Comparison of ENCODE assay signal across 8 cellular contexts in the genomic region with DNA sequence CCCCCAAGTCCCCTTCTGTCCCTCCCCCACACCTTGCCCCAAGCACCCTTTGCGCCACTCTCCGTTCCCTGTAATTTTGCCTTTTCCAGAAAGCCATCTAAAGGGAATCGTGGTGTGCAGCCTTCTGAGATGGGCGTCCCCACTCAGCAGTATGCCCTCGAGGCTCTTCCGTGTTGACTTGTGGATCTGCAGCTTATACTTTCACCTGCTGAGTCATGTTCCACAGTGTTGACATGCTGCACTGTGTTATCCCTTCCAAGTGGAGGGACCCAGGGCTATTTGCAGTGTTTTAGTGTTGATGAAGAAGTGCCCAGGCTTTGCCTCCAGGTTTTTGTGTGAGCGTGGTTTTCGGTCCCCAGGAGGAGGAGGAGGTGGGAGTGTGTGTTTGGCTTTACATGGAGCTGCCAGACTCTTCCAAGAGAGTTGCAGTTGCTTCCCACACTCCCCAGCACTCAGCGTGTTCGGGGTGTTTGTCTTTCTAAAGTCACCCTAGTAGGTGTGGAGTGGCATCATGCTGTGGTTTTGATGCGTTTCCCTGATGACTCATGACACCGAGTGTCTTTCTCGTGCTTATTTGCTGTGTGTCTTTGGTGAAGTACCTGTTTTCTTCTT. TPM values are rescaled to one million over a fixed set of nuclear protein-coding genes. Genes with fewer than 3 reads are reported as not detected.
A peak's percentile ranks its signal among the peaks of the same experiment; 100 is the strongest.
DNase-seq lines count a peak whose midpoint lies in the region; ATAC-seq and TF ChIP-seq lines count a peak whose summit lies in the region.

No MANE protein-coding gene starts in this region.

- H3K4me2 ChIP-seq in SK-N-SH: no peak overlapping the region

- no peak for ATAC-seq in HG03460 (IDR thresholded peaks at IDR 0.05; ENCODE audit: unreplicated experiment)
- ATAC-seq in GM19395 (IDR thresholded peaks at IDR 0.05; ENCODE audit: unreplicated experiment): no peak

- peaks cover 14% of the 10 kb centered on the region; the same call in 1 of the 2 replicates for H4K20me1 ChIP-seq in SK-N-SH (ENCODE audit: insufficient read depth)

- 76% methylated on average over 13 of the region's 13 CpGs for WGBS in SK-N-SH (ENCODE audit: low lambda C conversion rate)

- POLR2A ChIA-PET in SK-N-SH (lab: Yijun Ruan, JAX): no interaction called here

- H3K4me1 ChIP-seq in NT2/D1 (ENCODE audit: insufficient read depth, insufficient read length) (peaks cover 4% of the 10 kb centered on the region), neutrophil (ENCODE audit: control insufficient read depth in 1 of 2, insufficient read depth in 1 of 2, low read depth in 1 of 2, low read length in 1 of 2) (peaks cover 0 to 5% of the 10 kb centered on the region in 2 experiments), SK-N-SH (ENCODE audit: control insufficient read depth in 1 of 2, insufficient read depth in 2 of 2, low read depth in 1 of 2, low read length in 1 of 2) (peaks cover 0 to 6% of the 10 kb centered on the region in 2 experiments; a peak in 1 of 4 replicates)

- TF ChIP-seq EP300 in SK-N-SH (IDR thresholded peaks at IDR 0.05; ENCODE audit: borderline replicate concordance in 1 of 2, low read depth in 1 of 2, low read length in 1 of 2): no peak

- H2AFZ ChIP-seq in SK-N-SH (ENCODE audit: low read depth): no peak overlapping the region

- H3K9ac ChIP-seq in NT2/D1 (ENCODE audit: insufficient read length, low read depth): no peak overlapping the region
- no peak overlapping the region for H3K9ac ChIP-seq in SK-N-SH

- no peak for TF ChIP-seq RAD21 in SK-N-SH (IDR thresholded peaks at IDR 0.05; ENCODE audit: low read length)

- H3K36me3 ChIP-seq in NT2/D1 (ENCODE audit: insufficient read depth, insufficient read length, low read length) (peaks cover 49% of the 10 kb centered on the region), neutrophil (peaks cover 42% of the 10 kb centered on the region), SK-N-SH (replicated peaks in 1 of 2; ENCODE audit: control insufficient read depth in 1 of 2, insufficient read depth in 2 of 2, low read length in 1 of 2) (peaks cover 26 to 48% of the 10 kb centered on the region in 2 experiments)

- H3K4me3 ChIP-seq in NT2/D1 (ENCODE audit: insufficient read length, low read depth) (no peak overlapping the region), neutrophil (ENCODE audit: low read depth in 1 of 2, low read length in 1 of 2) (no peak overlapping the region), SK-N-SH (ENCODE audit: low read depth in 2 of 2, low read length in 1 of 2) (no peak overlapping the region)

- CTCF ChIA-PET in SK-N-SH (lab: Yijun Ruan, JAX): no interaction called here

- H3K27me3 ChIP-seq in NT2/D1 (ENCODE audit: insufficient read depth, insufficient read length) (no peaks in the 10 kb centered on the region), neutrophil (no peaks in the 10 kb centered on the region), SK-N-SH (ENCODE audit: insufficient read depth) (no peaks in the 10 kb centered on the region)

- TF ChIP-seq CTCF in neutrophil (IDR thresholded peaks at IDR 0.05): no peak
- TF ChIP-seq CTCF in SK-N-SH (IDR thresholded peaks at IDR 0.05): no peak

- H3K27ac ChIP-seq in neutrophil (peak overlapping the region; percentile 42), SK-N-SH (ENCODE audit: low read depth in 2 of 2, low read length in 1 of 2) (no peak overlapping the region)

- peak; percentile 39 for DNase-seq in CD1c-positive myeloid dendritic cell (ENCODE audit: extremely low spot score)
- peak; percentile 9 for DNase-seq in NT2/D1 (ENCODE audit: low read depth, low spot score)
- DNase-seq in activated gamma-delta T cell treated with anti-CD3 and anti-CD28 coated beads, Interleukin-2, amount 50 U/mL, for 16 hours (ENCODE audit: low read depth): peak; percentile 23
- DNase-seq in SK-N-SH: no peak
- DNase-seq in dedifferentiated amniotic fluid mesenchymal stem cell (ENCODE audit: extremely low spot score): no peak

- H3K9me2 ChIP-seq in SK-N-SH: no peaks in the 10 kb centered on the region

- no peaks in the 10 kb centered on the region for H3K9me3 ChIP-seq in NT2/D1 (ENCODE audit: insufficient read depth, low read length)
- no peaks in the 10 kb centered on the region for H3K9me3 ChIP-seq in neutrophil
- H3K9me3 ChIP-seq in SK-N-SH: no peaks in the 10 kb centered on the region

- H3F3A ChIP-seq in SK-N-SH (replicated peaks; ENCODE audit: insufficient read depth): peaks cover 9% of the 10 kb centered on the region

- peaks cover 10% of the 10 kb centered on the region; the same call in 1 of the 2 replicates for H3K79me2 ChIP-seq in SK-N-SH (ENCODE audit: insufficient read depth)

TF ChIP-seq in SK-N-SH, 30 proteins besides CTCF, POLR2A, EP300 and RAD21:
- TF ChIP-seq YY1 (IDR thresholded peaks at IDR 0.05; ENCODE audit: low read depth) (no peak), GABPA (IDR thresholded peaks at IDR 0.05; ENCODE audit: low read depth) (no peak), TAF1 (IDR thresholded peaks at IDR 0.05; ENCODE audit: borderline replicate concordance, low read depth, low read length) (no peak), NRF1 (IDR thresholded peaks at IDR 0.05; ENCODE audit: low read depth, low read length) (no peak), EZH2phosphoT487 (IDR thresholded peaks at IDR 0.05; ENCODE audit: borderline replicate concordance, low read depth) (no peak), RXRA (IDR thresholded peaks at IDR 0.05; ENCODE audit: borderline replicate concordance, low read depth) (no peak), NFIC (IDR thresholded peaks at IDR 0.05; ENCODE audit: borderline replicate concordance) (no peak), FOXM1 (IDR thresholded peaks at IDR 0.05; ENCODE audit: low read depth) (no peak), RFX5 (IDR thresholded peaks at IDR 0.05; ENCODE audit: low read length) (no peak)
- TF ChIP-seq, protein P1, sequence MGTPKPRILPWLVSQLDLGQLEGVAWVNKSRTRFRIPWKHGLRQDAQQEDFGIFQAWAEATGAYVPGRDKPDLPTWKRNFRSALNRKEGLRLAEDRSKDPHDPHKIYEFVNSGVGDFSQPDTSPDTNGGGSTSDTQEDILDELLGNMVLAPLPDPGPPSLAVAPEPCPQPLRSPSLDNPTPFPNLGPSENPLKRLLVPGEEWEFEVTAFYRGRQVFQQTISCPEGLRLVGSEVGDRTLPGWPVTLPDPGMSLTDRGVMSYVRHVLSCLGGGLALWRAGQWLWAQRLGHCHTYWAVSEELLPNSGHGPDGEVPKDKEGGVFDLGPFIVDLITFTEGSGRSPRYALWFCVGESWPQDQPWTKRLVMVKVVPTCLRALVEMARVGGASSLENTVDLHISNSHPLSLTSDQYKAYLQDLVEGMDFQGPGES (IDR thresholded peaks at IDR 0.05; ENCODE audit: low read depth, low read length): no peak
- TF ChIP-seq, protein P2, sequence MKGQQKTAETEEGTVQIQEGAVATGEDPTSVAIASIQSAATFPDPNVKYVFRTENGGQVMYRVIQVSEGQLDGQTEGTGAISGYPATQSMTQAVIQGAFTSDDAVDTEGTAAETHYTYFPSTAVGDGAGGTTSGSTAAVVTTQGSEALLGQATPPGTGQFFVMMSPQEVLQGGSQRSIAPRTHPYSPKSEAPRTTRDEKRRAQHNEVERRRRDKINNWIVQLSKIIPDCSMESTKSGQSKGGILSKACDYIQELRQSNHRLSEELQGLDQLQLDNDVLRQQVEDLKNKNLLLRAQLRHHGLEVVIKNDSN (IDR thresholded peaks at IDR 0.05; ENCODE audit: borderline replicate concordance, low read depth): no peak
- TF ChIP-seq, protein P3, sequence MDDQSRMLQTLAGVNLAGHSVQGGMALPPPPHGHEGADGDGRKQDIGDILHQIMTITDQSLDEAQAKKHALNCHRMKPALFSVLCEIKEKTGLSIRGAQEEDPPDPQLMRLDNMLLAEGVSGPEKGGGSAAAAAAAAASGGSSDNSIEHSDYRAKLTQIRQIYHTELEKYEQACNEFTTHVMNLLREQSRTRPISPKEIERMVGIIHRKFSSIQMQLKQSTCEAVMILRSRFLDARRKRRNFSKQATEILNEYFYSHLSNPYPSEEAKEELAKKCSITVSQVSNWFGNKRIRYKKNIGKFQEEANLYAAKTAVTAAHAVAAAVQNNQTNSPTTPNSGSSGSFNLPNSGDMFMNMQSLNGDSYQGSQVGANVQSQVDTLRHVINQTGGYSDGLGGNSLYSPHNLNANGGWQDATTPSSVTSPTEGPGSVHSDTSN (IDR thresholded peaks at IDR 0.05): no peak

RNA-seq across cellular contexts. Expression of gene JPT2, which starts 32.1 kb away (rescaled TPM):
- polyA plus RNA-seq in SK-N-SH (2012; rRNA removed): 36.9 and 67.4 TPM in 2 replicates
- polyA plus RNA-seq in SK-N-SH (2012; cell fraction: cytosol; rRNA removed): 40.6 and 51.8 TPM in 2 replicates
- polyA plus RNA-seq in SK-N-SH (2012; cell fraction: nucleus; rRNA removed): 34.4 and 41.1 TPM in 2 replicates

RNA-seq across cellular contexts. Expression of gene CRAMP1, which starts 33.9 kb away (rescaled TPM):
- polyA plus RNA-seq in SK-N-SH (2012; rRNA removed): 7.6 and 9.5 TPM in 2 replicates
- polyA plus RNA-seq in SK-N-SH (2012; cell fraction: cytosol; rRNA removed): 4.7 and 6.0 TPM in 2 replicates
- polyA plus RNA-seq in SK-N-SH (2012; cell fraction: nucleus; rRNA removed): 27.1 and 29.5 TPM in 2 replicates

RNA-seq across cellular contexts. Expression of gene IFT140, which starts 34.1 kb away (rescaled TPM):
- polyA plus RNA-seq in SK-N-SH (2012; rRNA removed): 13.5 and 19.3 TPM in 2 replicates
- polyA plus RNA-seq in SK-N-SH (2012; cell fraction: cytosol; rRNA removed): 6.3 and 10.2 TPM in 2 replicates
- 49.5 and 52.7 TPM in 2 replicates for polyA plus RNA-seq in SK-N-SH (2012; cell fraction: nucleus; rRNA removed)

RNA-seq across cellular contexts. Expression of gene MAPK8IP3, which starts 60.0 kb away (rescaled TPM):
- 53.6 and 57.3 TPM in 2 replicates for polyA plus RNA-seq in SK-N-SH (2012; rRNA removed)
- 5.9 and 8.9 TPM in 2 replicates for polyA plus RNA-seq in SK-N-SH (2012; cell fraction: cytosol; rRNA removed)
- 414 and 492 TPM in 2 replicates for polyA plus RNA-seq in SK-N-SH (2012; cell fraction: nucleus; rRNA removed)

Comparison
In these comparisons a context has a peak if more than half of its experiments do, and no peak if none do; other contexts are left out.
1. DNase-seq: peak in CD1c-positive myeloid dendritic cell (single experiment), NT2/D1 (single experiment) and activated gamma-delta T cell treated with anti-CD3 and anti-CD28 coated beads, Interleukin-2, amount 50 U/mL, for 16 hours (single experiment); none in SK-N-SH (single experiment) and dedifferentiated amniotic fluid mesenchymal stem cell (single experiment).